ENCODE assay signal across 14 cellular contexts in the genomic region with DNA sequence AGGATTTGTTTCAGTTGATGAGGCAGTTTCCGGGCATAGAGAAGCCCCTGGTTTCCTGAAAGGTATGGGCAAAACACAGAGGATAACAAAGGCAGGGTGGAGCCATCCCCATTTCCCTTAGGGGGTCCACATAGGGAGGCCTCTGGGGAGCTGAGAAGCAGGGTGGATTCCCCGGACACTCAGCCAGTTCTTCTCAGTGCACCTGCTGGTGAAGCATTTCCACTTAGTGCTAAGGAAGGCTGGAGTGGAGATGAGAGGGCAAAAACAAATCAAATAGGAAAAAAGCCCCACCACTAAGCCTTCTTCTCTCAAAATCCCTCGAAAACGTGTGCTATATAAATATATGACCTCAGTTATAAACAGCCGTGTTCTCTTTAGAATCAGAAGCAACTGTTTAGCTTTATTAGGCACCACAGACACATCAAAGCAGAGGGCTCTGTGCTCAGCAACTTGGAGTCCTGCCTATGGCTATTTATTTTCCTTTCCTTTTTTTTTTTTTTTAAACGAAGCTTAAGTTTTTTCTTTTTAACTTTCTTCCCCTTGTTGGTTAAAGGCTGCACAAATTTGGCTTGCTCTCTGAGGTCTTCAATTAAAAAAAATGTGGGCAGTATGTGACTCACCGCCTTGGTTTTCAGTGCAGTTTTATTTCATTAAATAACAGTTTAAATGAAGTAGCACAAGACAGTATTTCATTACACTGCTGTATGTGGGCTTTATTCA.
DNase-seq lines count a peak whose midpoint lies in the region; ATAC-seq, FAIRE-seq and TF ChIP-seq lines count a peak whose summit lies in the region.
"Had no signal": no experiment of that assay in that cellular context is flagged by ENCODE, and none has a peak within 500 bp of the region (broad histone marks: within the 10 kb centered on the region; RNA-seq: fewer than 3 reads in every experiment).

No MANE protein-coding gene starts in this region.

- no peak for TF ChIP-seq CTCF in left lung (IDR thresholded peaks at IDR 0.05)
- TF ChIP-seq CTCF in BE2C (IDR thresholded peaks at IDR 0.05; ENCODE audit: low read depth, low read length) = no peak

- no peaks in the 10 kb centered on the region for H3K9me3 ChIP-seq in left lung
- no peaks in the 10 kb centered on the region for H3K9me3 ChIP-seq in BE2C

- H3K27ac ChIP-seq in left lung = peak overlapping the region in 1 of 2 donors; percentile 67

- FAIRE-seq in urothelium cell line (lab: Jason Lieb, UNC) = no peak
- FAIRE-seq: A204.1 had no signal

- peak; percentile 1 for DNase-seq in NCI-H2107 treated with DMSO at 0.1 percent for 48 hours (lab: John Stamatoyannopoulos, UW; ENCODE audit: unreplicated experiment)
- no peak for DNase-seq in NCI-H2107 (lab: John Stamatoyannopoulos, UW)
- DNase-seq in amniotic stem cell (lab: John Stamatoyannopoulos, UW) = peak; percentile 45
- DNase-seq in left lung = no peak
- DNase-seq in urothelium cell line (ENCODE audit: low spot score) = peak; percentile 33
- no peak for DNase-seq in BE2C
- DNase-seq in T-helper 1 cell = no peak
- DNase-seq: dermis blood vessel endothelial cell; naive thymus-derived CD4-positive, alpha-beta T cell; PC-3; stimulated activated naive CD4-positive, alpha-beta T cell had no signal

- ATAC-seq in left lung = peak; percentile 64
- no peak for ATAC-seq in activated CD4-positive, CD25-positive, alpha-beta regulatory T cell treated with anti-CD3 and anti-CD28 coated beads, Interleukin-2, amount 50 U/mL, for 24 hours
- ATAC-seq: activated T-helper 17 cell treated with anti-CD3 and anti-CD28 coated beads, Interleukin-2, amount 50 U/mL, for 72 hours; naive thymus-derived CD4-positive, alpha-beta T cell; PC-3 had no signal

- H3K36me3 ChIP-seq in left lung (no peaks in the 10 kb centered on the region), BE2C (no peaks in the 10 kb centered on the region)

- intact Hi-C loops in left lung (cut with DNase I) = loop anchor here in 1 of 2 donors (10.0 kb wide), 1 partner anchor 62 kb away; no protein-coding TSS in a partner anchor

- no peak overlapping the region for H3K4me3 ChIP-seq in left lung
- H3K4me3 ChIP-seq in BE2C (ENCODE audit: low read depth, low read length) = no peak overlapping the region

- H3K4me1 ChIP-seq in left lung (no peaks in the 10 kb centered on the region), BE2C (no peaks in the 10 kb centered on the region)

- H3K27me3 ChIP-seq in left lung (no peaks in the 10 kb centered on the region), BE2C (no peaks in the 10 kb centered on the region; the same call in none of the 2 replicates)

Comparison
In these comparisons a context has a peak if more than half of its experiments do, and no peak if none do; other contexts are left out.
1. DNase-seq: peak in NCI-H2107 treated with DMSO at 0.1 percent for 48 hours (single experiment), amniotic stem cell (single experiment) and urothelium cell line (single experiment); none in NCI-H2107 (single experiment), left lung (0 of 2), BE2C (single experiment) and T-helper 1 cell (0 of 5).